In genomic region chr18:5604778-5605177, GRCh38 we compare ENCODE assay signal across 19 cellular contexts.
DNase-seq lines count a peak whose midpoint lies in the region; ATAC-seq and TF ChIP-seq lines count a peak whose summit lies in the region.
"Had no signal": no experiment of that assay in that cellular context is flagged by ENCODE, and none has a peak within 500 bp of the region (broad histone marks: within the 10 kb centered on the region; RNA-seq: fewer than 3 reads in every experiment).

No MANE protein-coding gene starts in this region.

- H3K27me3 Mint-ChIP-seq in type B pancreatic cell (no peaks in the 10 kb centered on the region), HFFc6 (ENCODE audit: insufficient read depth) (peaks cover 3% of the 10 kb centered on the region; the same call in 1 of the 2 replicates)
- H3K27me3 Mint-ChIP-seq: CD4-positive, CD25-positive, alpha-beta regulatory T cell; central memory CD8-positive, alpha-beta T cell had no signal

- TF ChIP-seq CTCF in epithelial cell of proximal tubule (conservative IDR thresholded peaks at IDR 0.05; ENCODE audit: low read depth, low read length) (peak; percentile 59), type B pancreatic cell (conservative IDR thresholded peaks at IDR 0.05) (peak; percentile 16), HFFc6 (IDR thresholded peaks at IDR 0.05) (no peak; the same call in 1 of the 2 replicates)

- H3K9me3 Mint-ChIP-seq in type B pancreatic cell (no peaks in the 10 kb centered on the region), HFFc6 (peaks cover 37% of the 10 kb centered on the region)
- H3K9me3 Mint-ChIP-seq: CD4-positive, CD25-positive, alpha-beta regulatory T cell; central memory CD8-positive, alpha-beta T cell; neural progenitor cell had no signal

- H3K36me3 Mint-ChIP-seq in type B pancreatic cell: peaks cover 4% of the 10 kb centered on the region
- H3K36me3 Mint-ChIP-seq in HFFc6 (ENCODE audit: low read depth): no peaks in the 10 kb centered on the region
- H3K36me3 Mint-ChIP-seq: CD4-positive, CD25-positive, alpha-beta regulatory T cell; neural progenitor cell had no signal

- H3K27ac Mint-ChIP-seq in type B pancreatic cell: no peak overlapping the region
- no peak overlapping the region for H3K27ac Mint-ChIP-seq in HFFc6
- H3K27ac Mint-ChIP-seq: CD4-positive, CD25-positive, alpha-beta regulatory T cell; neural progenitor cell had no signal

- ATAC-seq in HG03095 (IDR thresholded peaks at IDR 0.05; ENCODE audit: unreplicated experiment): no peak

- no peak overlapping the region for H3K4me3 Mint-ChIP-seq in type B pancreatic cell
- H3K4me3 Mint-ChIP-seq in HFFc6: no peak overlapping the region
- H3K4me3 Mint-ChIP-seq: CD4-positive, CD25-positive, alpha-beta regulatory T cell; central memory CD8-positive, alpha-beta T cell; neural progenitor cell had no signal

- no peak overlapping the region for H3K4me3 ChIP-seq in epithelial cell of proximal tubule (ENCODE audit: low read depth, low read length)
- H3K4me3 ChIP-seq: esophagus muscularis mucosa, left ventricle myocardium inferior, neural progenitor cell, suprapubic skin had no signal

- in situ Hi-C loops in G401 (cut with HindIII; ENCODE audit: low sequenced_read_pairs): no loop called here

- H3K4me1 Mint-ChIP-seq in type B pancreatic cell (ENCODE audit: unreplicated experiment) (peaks cover 18% of the 10 kb centered on the region), HFFc6 (ENCODE audit: low read depth) (no peaks in the 10 kb centered on the region)
- H3K4me1 Mint-ChIP-seq: central memory CD8-positive, alpha-beta T cell had no signal

- DNase-seq in NCI-H82 (lab: John Stamatoyannopoulos, UW): peak; percentile 48
- no peak for DNase-seq in NCI-H82 treated with DMSO at 0.1 percent for 48 hours (lab: John Stamatoyannopoulos, UW; ENCODE audit: unreplicated experiment)
- peak; percentile 73 for DNase-seq in NCI-H69 (lab: John Stamatoyannopoulos, UW)
- no peak for DNase-seq in epithelial cell of proximal tubule (ENCODE audit: low read depth)
- no peak for DNase-seq in type B pancreatic cell (ENCODE audit: extremely low spot score, unreplicated experiment)
- DNase-seq in G401 (ENCODE audit: low spot score): no peak
- DNase-seq in HFFc6: no peak
- DNase-seq: ACHN; activated effector memory CD4-positive, alpha-beta T cell treated with anti-CD3 and anti-CD28 coated beads, Interleukin-2, amount 50 U/mL, for 16 hours; amniotic stem cell; CD4-positive, CD25-positive, alpha-beta regulatory T cell; DND-41; left ventricle myocardium inferior; NCI-H1417 treated with DMSO at 0.1 percent for 48 hours had no signal

Comparison
In these comparisons a context has a peak if more than half of its experiments do, and no peak if none do; other contexts are left out.
1. DNase-seq: peak in NCI-H82 (single experiment) and NCI-H69 (single experiment); none in NCI-H82 treated with DMSO at 0.1 percent for 48 hours (single experiment), epithelial cell of proximal tubule (single experiment), type B pancreatic cell (single experiment), G401 (single experiment) and HFFc6 (single experiment).